Comparison of ENCODE assay signal across 22 cellular contexts in genomic region chr12:67154876-67155275, GRCh38.
"Had no signal": no experiment of that assay in that cellular context is flagged by ENCODE, and none has a peak within 500 bp of the region (broad histone marks: within the 10 kb centered on the region; RNA-seq: fewer than 3 reads in every experiment).

No MANE protein-coding gene starts in this region.

- DNase-seq: activated CD4-positive, alpha-beta memory T cell treated with anti-CD3 and anti-CD28 coated beads, Interleukin-2, amount 10 ng/mL, durations not matched to agents 7 days and 5 days; activated CD4-positive, alpha-beta T cell treated with anti-CD3 and anti-CD28 coated beads for 4 hours; activated CD8-positive, alpha-beta memory T cell treated with anti-CD3 and anti-CD28 coated beads for 24 hours; activated CD8-positive, alpha-beta memory T cell treated with anti-CD3 and anti-CD28 coated beads, Interleukin-2, amount 10 ng/mL, durations not matched to agents 7 days and 5 days; activated CD8-positive, alpha-beta memory T cell treated with anti-CD3 and anti-CD28 coated beads, Interleukin-2, amount 50 U/mL, for 48 hours; activated effector memory CD4-positive, alpha-beta T cell treated with Interleukin-2 at 50 U/mL for 16 hours; activated naive CD4-positive, alpha-beta T cell treated with anti-CD3 and anti-CD28 coated beads, Interleukin-2, amount 10 ng/mL, durations not matched to agents 7 days and 5 days; activated naive CD8-positive, alpha-beta T cell treated with anti-CD3 and anti-CD28 coated beads, Interleukin-2, amount 50 U/mL, for 24 hours; activated T-cell treated with anti-CD3 and anti-CD28 coated beads, Interleukin-2, amount 50 U/mL, for 48 hours; anterior cingulate cortex; IMR-90; MV-4-11; NCI-H1694 treated with DMSO at 0.1 percent for 48 hours; NCI-H2171; NCI-H510A; NCI-H526; NK-92 treated with Interleukin-12 subunit alpha and Interleukin-12 subunit beta, amount 100 ng/mL, for 24 hours; PC-9; Right ventricle myocardium superior; SK-N-SH had no signal

- H3K9ac ChIP-seq: SK-N-SH had no signal

- H3K4me2 ChIP-seq: PC-9, SK-N-SH had no signal

- H3K4me3 ChIP-seq: K562, PC-9, SJSA1 had no signal

- H3K36me3 ChIP-seq: SJSA1 had no signal

- H3K4me1 ChIP-seq: SJSA1 had no signal

- H2AFZ ChIP-seq: PC-9 had no signal

- H3K9me3 ChIP-seq: SJSA1, SK-N-SH had no signal

- H3K27ac ChIP-seq: PC-9, SJSA1 had no signal
